In the genomic region with DNA sequence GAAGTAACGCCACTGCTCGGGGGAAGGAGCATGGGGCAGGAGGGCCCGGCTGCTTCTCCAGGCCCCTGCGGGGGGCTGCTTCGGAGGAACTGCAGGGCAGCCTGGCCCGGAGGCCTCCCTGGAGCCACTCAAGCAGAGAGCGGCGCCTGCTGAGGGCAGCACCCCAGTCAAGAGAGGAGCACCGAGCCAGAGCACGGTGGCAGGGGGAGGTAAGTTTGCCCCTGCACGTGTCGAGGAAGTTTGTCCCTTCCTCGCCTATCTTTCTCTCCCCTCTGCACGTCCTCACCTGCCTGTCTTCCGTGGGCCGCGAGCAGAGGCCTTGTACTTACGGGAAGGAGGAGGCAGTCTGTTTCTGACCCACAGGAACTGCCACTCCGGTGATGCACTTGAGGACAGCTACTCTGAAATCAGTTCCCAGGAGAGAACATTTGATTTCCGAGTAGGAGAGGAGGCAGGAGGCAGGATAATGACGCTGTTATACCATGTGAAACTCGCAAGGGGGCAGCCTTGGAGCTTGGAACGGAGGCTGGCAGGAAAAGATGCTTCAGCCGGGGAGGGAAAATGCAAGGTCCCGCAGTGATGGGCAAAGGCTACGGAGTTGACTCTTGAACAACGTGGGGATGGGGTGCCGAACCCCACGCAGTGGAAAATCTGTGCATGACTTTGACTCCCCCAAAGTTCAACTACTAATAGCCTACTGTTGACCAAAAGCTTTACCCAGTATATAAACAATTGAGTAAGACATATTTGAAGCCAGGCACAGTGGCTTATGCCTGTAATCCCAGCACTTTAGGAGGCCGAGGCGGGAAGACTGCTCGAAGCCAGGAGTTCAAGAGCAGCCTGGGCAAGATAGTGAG, we compare ENCODE assay signal across 1 cellular context.
TF ChIP-seq lines count a peak whose summit lies in the region.

No MANE protein-coding gene starts in this region.

TF ChIP-seq in HepG2, 621 proteins besides CTCF, POLR2A, EP300 and RAD21 (continued from another document):
- TF ChIP-seq ZNF609 (CRISPR knock-in tag; IDR thresholded peaks at IDR 0.05; ENCODE audit: borderline replicate concordance) (0 out of 2 replicates have a peak, but pooled peaks have one; percentile 12), BRD4 (CRISPR knock-in tag; IDR thresholded peaks at IDR 0.05) (no peak), ZNF720 (CRISPR knock-in tag; IDR thresholded peaks at IDR 0.05) (no peak), NR2F6 (IDR thresholded peaks at IDR 0.05) (peak; percentile 17; the same call in 1 of the 2 replicates), NR2F6 (CRISPR knock-in tag; IDR thresholded peaks at IDR 0.05) (no peak), AGO2 (optimal IDR thresholded peaks at IDR 0.05; ENCODE audit: low read depth, low read length) (no peak), HDAC1 (CRISPR knock-in tag; IDR thresholded peaks at IDR 0.05) (peak; percentile 45; the same call in 1 of the 2 replicates), SNAPC2 (CRISPR knock-in tag; IDR thresholded peaks at IDR 0.05) (peak; percentile 57; the same call in 1 of the 2 replicates), MEF2D (CRISPR knock-in tag; IDR thresholded peaks at IDR 0.05) (0 out of 2 replicates have a peak, but pooled peaks have one; percentile 28), ZNF280D (CRISPR knock-in tag; IDR thresholded peaks at IDR 0.05) (no peak), CBX5 (CRISPR knock-in tag; IDR thresholded peaks at IDR 0.05; ENCODE audit: borderline replicate concordance) (peak; percentile 31; the same call in 1 of the 2 replicates), DPF2 (CRISPR knock-in tag; IDR thresholded peaks at IDR 0.05; ENCODE audit: borderline replicate concordance, low read depth) (no peak), ZNF607 (CRISPR knock-in tag; IDR thresholded peaks at IDR 0.05; ENCODE audit: borderline replicate concordance) (no peak), ZSCAN12 (CRISPR knock-in tag; IDR thresholded peaks at IDR 0.05) (no peak), ARHGAP35 (CRISPR knock-in tag; IDR thresholded peaks at IDR 0.05; ENCODE audit: borderline replicate concordance) (no peak), MED1 (CRISPR knock-in tag; IDR thresholded peaks at IDR 0.05) (0 out of 2 replicates have a peak, but pooled peaks have one; percentile 40), ZNF205 (CRISPR knock-in tag; IDR thresholded peaks at IDR 0.05) (no peak), MXI1 (IDR thresholded peaks at IDR 0.05; ENCODE audit: borderline replicate concordance, low read depth, low read length) (0 out of 3 replicates have a peak, but pooled peaks have one; percentile 15), CREB1 (IDR thresholded peaks at IDR 0.05) (0 out of 2 replicates have a peak, but pooled peaks have one; percentile 10), CREB1 (CRISPR knock-in tag; IDR thresholded peaks at IDR 0.05) (no peak), ZNF543 (CRISPR knock-in tag; IDR thresholded peaks at IDR 0.05) (no peak), ZNF136 (CRISPR knock-in tag; IDR thresholded peaks at IDR 0.05; ENCODE audit: low read depth) (no peak), KLF9 (CRISPR knock-in tag; IDR thresholded peaks at IDR 0.05; ENCODE audit: low read depth) (no peak), ZFP37 (CRISPR knock-in tag; IDR thresholded peaks at IDR 0.05; ENCODE audit: borderline replicate concordance) (no peak), ZNF441 (CRISPR knock-in tag; IDR thresholded peaks at IDR 0.05; ENCODE audit: borderline replicate concordance) (no peak), MIXL1 (CRISPR knock-in tag; IDR thresholded peaks at IDR 0.05) (0 out of 2 replicates have a peak, but pooled peaks have one; percentile 55), GTF3A (CRISPR knock-in tag; conservative IDR thresholded peaks at IDR 0.05) (no peak), SOX6 (IDR thresholded peaks at IDR 0.05) (no peak), SOX6 (CRISPR knock-in tag; IDR thresholded peaks at IDR 0.05) (peak; percentile 27; the same call in 1 of the 2 replicates), TCF7L2 (IDR thresholded peaks at IDR 0.05; ENCODE audit: low read depth, low read length) (no peak)
- TF ChIP-seq, protein P1, sequence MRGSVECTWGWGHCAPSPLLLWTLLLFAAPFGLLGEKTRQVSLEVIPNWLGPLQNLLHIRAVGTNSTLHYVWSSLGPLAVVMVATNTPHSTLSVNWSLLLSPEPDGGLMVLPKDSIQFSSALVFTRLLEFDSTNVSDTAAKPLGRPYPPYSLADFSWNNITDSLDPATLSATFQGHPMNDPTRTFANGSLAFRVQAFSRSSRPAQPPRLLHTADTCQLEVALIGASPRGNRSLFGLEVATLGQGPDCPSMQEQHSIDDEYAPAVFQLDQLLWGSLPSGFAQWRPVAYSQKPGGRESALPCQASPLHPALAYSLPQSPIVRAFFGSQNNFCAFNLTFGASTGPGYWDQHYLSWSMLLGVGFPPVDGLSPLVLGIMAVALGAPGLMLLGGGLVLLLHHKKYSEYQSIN (CRISPR knock-in tag; IDR thresholded peaks at IDR 0.05; ENCODE audit: borderline replicate concordance), result no peak
- TF ChIP-seq, protein P2, sequence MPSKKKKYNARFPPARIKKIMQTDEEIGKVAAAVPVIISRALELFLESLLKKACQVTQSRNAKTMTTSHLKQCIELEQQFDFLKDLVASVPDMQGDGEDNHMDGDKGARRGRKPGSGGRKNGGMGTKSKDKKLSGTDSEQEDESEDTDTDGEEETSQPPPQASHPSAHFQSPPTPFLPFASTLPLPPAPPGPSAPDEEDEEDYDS (CRISPR knock-in tag; IDR thresholded peaks at IDR 0.05), result 0 out of 2 replicates have a peak, but pooled peaks have one; percentile 24
